In genomic region chr1:154745286-154745731, GRCh38 we compare ENCODE assay signal across 15 cellular contexts.
DNase-seq lines count a peak whose midpoint lies in the region; ATAC-seq lines count a peak whose summit lies in the region.
"Had no signal": no experiment of that assay in that cellular context is flagged by ENCODE, and none has a peak within 500 bp of the region (broad histone marks: within the 10 kb centered on the region; RNA-seq: fewer than 3 reads in every experiment).

No MANE protein-coding gene starts in this region.

- peaks cover 38% of the 10 kb centered on the region for H3K4me1 Mint-ChIP-seq in activated T-helper 17 cell treated with anti-CD3 and anti-CD28 coated beads, Interleukin-2, amount 50 U/mL, for 72 hours

- H3K27me3 ChIP-seq in right cardiac atrium (ENCODE audit: control insufficient read depth, insufficient read depth) (no peaks in the 10 kb centered on the region), trophoblast cell (ENCODE audit: insufficient read depth, low read length) (no peaks in the 10 kb centered on the region)
- H3K27me3 ChIP-seq: BE2C, neural progenitor cell, Peyer's patch had no signal

- peak; percentile 38 for DNase-seq in stimulated activated CD4-positive, alpha-beta T cell treated with anti-CD3 and anti-CD28 coated beads, Interleukin-4, amount 100 ng/mL, for 24 hours
- no peak for DNase-seq in stimulated activated CD4-positive, alpha-beta T cell treated with anti-CD3 and anti-CD28 coated beads, Interleukin-4, amount 100 ng/mL, for 4 hours
- DNase-seq in right cardiac atrium = peak; percentile 44 to 76 (median 74)
- no peak for DNase-seq in trophoblast cell
- no peak for DNase-seq in NCI-H1092 treated with DMSO at 0.1 percent for 48 hours (lab: John Stamatoyannopoulos, UW)
- DNase-seq in hepatic stellate cell (ENCODE audit: low spot score) = no peak
- no peak for DNase-seq in putamen (ENCODE audit: low spot score)
- DNase-seq: activated gamma-delta T cell, BE2C, NCI-H1048, NCI-H226 had no signal

- H3K79me2 ChIP-seq in trophoblast cell (ENCODE audit: control insufficient read depth, insufficient read depth, low read length, poor library complexity) = no peaks in the 10 kb centered on the region

- no peak overlapping the region for H2BK12ac ChIP-seq in trophoblast cell (ENCODE audit: low read length)

- no peak overlapping the region for H3K18ac ChIP-seq in trophoblast cell (ENCODE audit: low read length)

- no peak overlapping the region for H3K9ac ChIP-seq in trophoblast cell (ENCODE audit: low read length)
- H3K9ac ChIP-seq: neural progenitor cell had no signal

- H3K4me3 ChIP-seq in right cardiac atrium (ENCODE audit: low read length) (no peak overlapping the region), trophoblast cell (ENCODE audit: low read depth, low read length) (no peak overlapping the region)
- H3K4me3 ChIP-seq: neural progenitor cell, Peyer's patch had no signal

- no peak overlapping the region for H3K14ac ChIP-seq in trophoblast cell (ENCODE audit: low read length)

- intact Hi-C loops in right cardiac atrium (cut with DNase I) = no loop called here

- H4K12ac ChIP-seq in trophoblast cell (ENCODE audit: low read depth, low read length) = no peak overlapping the region

- H4K8ac ChIP-seq in trophoblast cell (ENCODE audit: low read depth, low read length) = no peak overlapping the region

- H2BK5ac ChIP-seq in trophoblast cell (ENCODE audit: low read depth, low read length, poor library complexity) = no peak overlapping the region

- no peak overlapping the region for H2AK5ac ChIP-seq in trophoblast cell (ENCODE audit: low read length)

- H3K9me3 ChIP-seq in right cardiac atrium (ENCODE audit: control insufficient read depth, low read length) = no peaks in the 10 kb centered on the region
- no peaks in the 10 kb centered on the region for H3K9me3 ChIP-seq in trophoblast cell (ENCODE audit: insufficient read depth, low read depth, low read length)
- H3K9me3 ChIP-seq: BE2C, Peyer's patch had no signal

- no peaks in the 10 kb centered on the region for H3K9me3 Mint-ChIP-seq in activated T-helper 17 cell treated with anti-CD3 and anti-CD28 coated beads, Interleukin-2, amount 50 U/mL, for 72 hours

- no peak overlapping the region for H3K4me2 ChIP-seq in trophoblast cell (ENCODE audit: low read length)
- H3K4me2 ChIP-seq: neural progenitor cell had no signal

- no peak overlapping the region for H3K23ac ChIP-seq in trophoblast cell (ENCODE audit: low read length)

- H2BK120ac ChIP-seq in trophoblast cell (ENCODE audit: insufficient read depth, low read length, poor library complexity) = no peak overlapping the region

- WGBS in right cardiac atrium = 55% methylated on average over 5 of the region's 5 CpGs
- WGBS in trophoblast cell (ENCODE audit: extremely low coverage, insufficient coverage, insufficient read length) = no CpG with 5 or more reads among the region's 5 CpGs

- H3K4me1 ChIP-seq in right cardiac atrium (ENCODE audit: control insufficient read depth, insufficient read depth, low read length) (peaks cover 8% of the 10 kb centered on the region), trophoblast cell (ENCODE audit: control insufficient read depth in 1 of 2, insufficient read depth in 2 of 2, low read length in 2 of 2) (no peaks in the 10 kb centered on the region)

- H3K36me3 Mint-ChIP-seq in activated T-helper 17 cell treated with anti-CD3 and anti-CD28 coated beads, Interleukin-2, amount 50 U/mL, for 72 hours (ENCODE audit: low read depth) = no peaks in the 10 kb centered on the region
- H3K36me3 Mint-ChIP-seq: stimulated activated memory B cell treated with anti-CD40 and anti-IgM and Interleukin-4, amounts not matched to agents 10 μg/mL and 1 μg/mL and 100 μg/mL, for 72 hours had no signal

- H2AFZ ChIP-seq in trophoblast cell (ENCODE audit: insufficient read depth, low read length, poor library complexity) = no peak overlapping the region
- H2AFZ ChIP-seq: neural progenitor cell had no signal

- no peak overlapping the region for H3K27ac Mint-ChIP-seq in activated T-helper 17 cell treated with anti-CD3 and anti-CD28 coated beads, Interleukin-2, amount 50 U/mL, for 72 hours
- H3K27ac Mint-ChIP-seq: neural progenitor cell; stimulated activated memory B cell treated with anti-CD40 and anti-IgM and Interleukin-4, amounts not matched to agents 10 μg/mL and 1 μg/mL and 100 μg/mL, for 72 hours had no signal

- ATAC-seq in activated T-helper 17 cell treated with anti-CD3 and anti-CD28 coated beads, Interleukin-2, amount 50 U/mL, for 72 hours (replicated peaks) = peak; percentile 52
- peak; percentile 18 to 46 for ATAC-seq in right cardiac atrium
- ATAC-seq: stimulated activated memory B cell treated with anti-CD40 and anti-IgM and Interleukin-4, amounts not matched to agents 10 μg/mL and 1 μg/mL and 100 μg/mL, for 72 hours had no signal

- H3K27ac ChIP-seq in right cardiac atrium (ENCODE audit: low read length) = no peak overlapping the region
- H3K27ac ChIP-seq in trophoblast cell (ENCODE audit: low read depth, low read length) = no peak overlapping the region
- H3K27ac ChIP-seq: neural progenitor cell, Peyer's patch had no signal

- H4K91ac ChIP-seq in trophoblast cell (ENCODE audit: low read depth, low read length) = no peak overlapping the region

- no peaks in the 10 kb centered on the region for H3K79me1 ChIP-seq in trophoblast cell (ENCODE audit: low read length)

- H3K4me3 Mint-ChIP-seq in activated T-helper 17 cell treated with anti-CD3 and anti-CD28 coated beads, Interleukin-2, amount 50 U/mL, for 72 hours = peak overlapping the region; percentile 39
- H3K4me3 Mint-ChIP-seq: stimulated activated memory B cell treated with anti-CD40 and anti-IgM and Interleukin-4, amounts not matched to agents 10 μg/mL and 1 μg/mL and 100 μg/mL, for 72 hours had no signal

- peaks cover 18% of the 10 kb centered on the region for H3K27me3 Mint-ChIP-seq in activated T-helper 17 cell treated with anti-CD3 and anti-CD28 coated beads, Interleukin-2, amount 50 U/mL, for 72 hours

- no peak overlapping the region for H3K4ac ChIP-seq in trophoblast cell (ENCODE audit: low read depth, low read length)

- no peaks in the 10 kb centered on the region for H3K36me3 ChIP-seq in trophoblast cell (ENCODE audit: control insufficient read depth in 1 of 2, insufficient read depth in 2 of 2, low read length in 2 of 2)
- H3K36me3 ChIP-seq: BE2C, neural progenitor cell, Peyer's patch had no signal

Comparison
In these comparisons a context has a peak if more than half of its experiments do, and no peak if none do; other contexts are left out.
1. DNase-seq: peak in stimulated activated CD4-positive, alpha-beta T cell treated with anti-CD3 and anti-CD28 coated beads, Interleukin-4, amount 100 ng/mL, for 24 hours (single experiment) and right cardiac atrium (3 of 3); none in stimulated activated CD4-positive, alpha-beta T cell treated with anti-CD3 and anti-CD28 coated beads, Interleukin-4, amount 100 ng/mL, for 4 hours (0 of 2), trophoblast cell (0 of 2), NCI-H1092 treated with DMSO at 0.1 percent for 48 hours (single experiment), hepatic stellate cell (single experiment) and putamen (single experiment).